14 cellular contexts compared by ENCODE assay signal in the genomic region with DNA sequence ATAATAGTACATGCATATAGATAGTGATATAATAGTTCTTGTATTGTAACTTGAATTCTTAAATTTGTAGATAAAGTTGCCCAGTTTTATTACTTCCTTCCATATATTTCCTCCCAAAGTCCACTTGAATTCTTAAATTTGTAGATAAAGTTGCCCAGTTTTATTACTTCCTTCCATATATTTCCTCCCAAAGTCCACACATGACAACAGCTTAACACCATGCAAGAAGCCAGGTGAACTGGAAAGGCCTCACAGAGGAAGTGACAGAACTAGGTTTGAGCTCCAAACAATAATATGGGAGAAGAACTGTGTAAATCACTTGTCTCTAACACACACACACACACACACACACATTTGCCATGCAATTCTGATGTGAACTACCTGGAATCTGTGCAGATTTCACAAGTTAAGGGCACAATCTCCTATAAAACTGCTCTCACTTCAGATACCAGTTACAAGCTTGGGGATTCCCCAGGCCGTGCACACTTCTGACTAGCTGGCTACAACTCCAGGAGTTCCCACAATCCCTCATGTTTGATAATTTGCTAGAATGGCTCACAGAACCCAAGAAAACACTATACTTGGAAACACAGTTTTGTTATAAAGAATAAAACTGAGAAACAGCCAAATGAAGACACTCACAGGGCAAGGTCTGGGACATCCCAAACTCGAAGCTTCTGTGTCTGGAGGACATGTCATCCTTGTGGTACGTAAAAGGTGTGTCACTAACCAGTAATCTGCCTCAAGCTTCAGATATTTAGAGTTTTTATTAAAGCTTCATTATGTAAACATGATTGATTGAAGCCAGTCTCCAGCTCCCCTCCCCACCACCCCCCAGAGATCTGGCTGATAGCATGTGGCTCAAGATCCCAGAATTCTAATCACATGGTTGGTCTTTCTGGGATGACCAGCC.
"Had no signal": no experiment of that assay in that cellular context is flagged by ENCODE, and none has a peak within 500 bp of the region (broad histone marks: within the 10 kb centered on the region; RNA-seq: fewer than 3 reads in every experiment).

No MANE protein-coding gene starts in this region.

- H3K27ac ChIP-seq: brain microvascular endothelial cell, gastrocnemius medialis, sigmoid colon had no signal

- DNase-seq: activated CD4-positive, CD25-positive, alpha-beta regulatory T cell; activated effector memory CD4-positive, alpha-beta T cell treated with anti-CD3 and anti-CD28 coated beads, Interleukin-2, amount 50 U/mL, for 16 hours; activated T-cell treated with anti-CD3 and anti-CD28 coated beads, Interleukin-2, amount 50 U/mL, for 24 hours; amygdala; brain microvascular endothelial cell; gastrocnemius medialis; kidney glomerular epithelial cell; sigmoid colon; stimulated activated CD4-positive, alpha-beta T cell treated with anti-CD3 and anti-CD28 coated beads, Interleukin-12 subunit alpha, Interleukin-12 subunit beta, amount 100 ng/mL, for 4 hours; stimulated activated naive CD4-positive, alpha-beta T cell treated with Interleukin-2 at 50 U/mL for 16 hours; T-helper 2 cell had no signal

- H3K9me3 Mint-ChIP-seq: activated T-cell treated with anti-CD3 and anti-CD28 coated beads, Interleukin-2, amount 50 U/mL, for 24 hours; nephron had no signal

- H3K9me3 ChIP-seq: gastrocnemius medialis, sigmoid colon had no signal

- H3K4me1 ChIP-seq: gastrocnemius medialis, sigmoid colon had no signal

- H3K4me3 Mint-ChIP-seq: activated naive CD8-positive, alpha-beta T cell; activated T-cell treated with anti-CD3 and anti-CD28 coated beads, Interleukin-2, amount 50 U/mL, for 24 hours; nephron had no signal

- H3K27ac Mint-ChIP-seq: activated naive CD8-positive, alpha-beta T cell; activated T-cell treated with anti-CD3 and anti-CD28 coated beads, Interleukin-2, amount 50 U/mL, for 24 hours had no signal

- ATAC-seq: gastrocnemius medialis had no signal

- H3K36me3 Mint-ChIP-seq: activated naive CD8-positive, alpha-beta T cell had no signal

- H3K4me3 ChIP-seq: gastrocnemius medialis, lung, sigmoid colon had no signal

- H3K27me3 ChIP-seq: brain microvascular endothelial cell, gastrocnemius medialis, sigmoid colon had no signal

- H3K27me3 Mint-ChIP-seq: activated naive CD8-positive, alpha-beta T cell; activated T-cell treated with anti-CD3 and anti-CD28 coated beads, Interleukin-2, amount 50 U/mL, for 24 hours had no signal

- H3K36me3 ChIP-seq: brain microvascular endothelial cell, gastrocnemius medialis, sigmoid colon had no signal
